ENCODE assay signal across 8 cellular contexts in the genomic region with DNA sequence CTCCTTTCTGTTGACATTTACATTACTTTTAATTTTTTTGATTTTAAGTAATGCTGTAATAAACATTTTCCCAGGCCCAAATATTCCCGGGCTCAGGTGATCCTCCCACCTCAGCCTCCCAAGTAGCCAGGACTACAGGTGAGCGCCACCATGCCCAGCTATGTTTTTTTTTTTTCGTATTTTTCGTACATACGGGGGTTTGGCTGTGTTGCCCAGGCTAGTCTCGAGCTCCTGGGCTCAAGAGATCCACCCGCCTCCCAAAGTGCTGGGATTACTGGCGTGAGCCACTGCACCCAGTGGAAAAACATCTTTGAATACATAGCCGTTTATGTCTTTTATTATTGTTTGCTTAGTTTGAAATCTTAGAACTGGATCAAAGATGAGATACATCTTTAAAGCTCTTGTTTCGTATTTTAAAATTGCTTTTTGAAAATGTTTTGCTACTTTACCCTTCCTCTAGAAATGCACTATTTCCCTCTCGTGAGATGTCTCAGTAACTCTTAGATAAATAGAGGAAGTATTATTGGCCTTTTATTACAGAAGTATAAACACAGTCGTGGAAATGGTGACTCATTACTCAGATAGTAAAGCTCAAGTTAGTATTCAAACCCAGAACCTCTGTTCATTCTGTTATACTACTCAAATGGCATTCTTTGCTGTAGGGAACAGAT. TPM values are rescaled to one million over a fixed set of nuclear protein-coding genes. Genes with fewer than 3 reads are reported as not detected.
DNase-seq lines count a peak whose midpoint lies in the region; ATAC-seq and TF ChIP-seq lines count a peak whose summit lies in the region.

No MANE protein-coding gene starts in this region.

- POLR2A ChIA-PET in PC-3 (lab: Charles Lee; ENCODE audit: unreplicated experiment), result interaction anchor here (0.5 to 1.2 kb wide), 7 partner anchors 25 to 608 kb away, joined by 3 to 9 read pairs (median 5); no protein-coding TSS in a partner anchor

- H3K4me1 Mint-ChIP-seq in nephron, result peaks cover 28% of the 10 kb centered on the region

- intact Hi-C loops in Right ventricle myocardium inferior (cut with DNase I) (no loop called here), left ventricle myocardium superior (cut with micrococcal nuclease) (no loop called here), PC-3 (cut with micrococcal nuclease) (loop anchor here (1.0 to 10.0 kb wide), 6 partner anchors 25 to 589 kb away; a partner anchor contains a TSS), dorsolateral prefrontal cortex (cut with DNase I) (loop anchor here (5.0 to 10.0 kb wide), 2 partner anchors 604 to 607 kb away; a partner anchor contains a TSS)

- peaks cover 3% of the 10 kb centered on the region for H3F3A ChIP-seq in PC-3 (ENCODE audit: low read length, unreplicated experiment)

- H2AFZ ChIP-seq in PC-3 (ENCODE audit: low read length), result no peak overlapping the region

- H3K27me3 ChIP-seq in PC-3 (ENCODE audit: low read length) (no peaks in the 10 kb centered on the region), dorsolateral prefrontal cortex (no peaks in the 10 kb centered on the region)

- peak overlapping the region; percentile 78 for H3K27ac ChIP-seq in PC-3 (ENCODE audit: low read length)
- peak overlapping the region in 5 of 59 donors; percentile 4 to 32 (median 20) for H3K27ac ChIP-seq in dorsolateral prefrontal cortex

- H3K4me3 Mint-ChIP-seq in nephron, result peak overlapping the region; percentile 79 to 85 (median 83)

- H3K9me2 ChIP-seq in PC-3 (replicated peaks; ENCODE audit: low read length), result no peaks in the 10 kb centered on the region

- peaks cover 34% of the 10 kb centered on the region for H3K4me1 ChIP-seq in PC-3 (ENCODE audit: insufficient read depth, low read length)

- TF ChIP-seq CTCF in PC-3 (conservative IDR thresholded peaks at IDR 0.05; ENCODE audit: low read depth, low read length) (no peak), dorsolateral prefrontal cortex (IDR thresholded peaks at IDR 0.05 in 54 of 56, conservative IDR thresholded peaks at IDR 0.05 in 2 of 56; ENCODE audit: low read depth in 1 of 56, partially characterized antibody in 56 of 56) (no peak), nephron (IDR thresholded peaks at IDR 0.05; ENCODE audit: unreplicated experiment in 3 of 3) (no peak)

- ATAC-seq in Right ventricle myocardium inferior (no peak), left ventricle myocardium superior (no peak), PC-3 (peak; percentile 42), HG02870 (IDR thresholded peaks at IDR 0.05; ENCODE audit: unreplicated experiment) (no peak), GM19455 (IDR thresholded peaks at IDR 0.05; ENCODE audit: unreplicated experiment) (no peak)

- H3K79me2 ChIP-seq in PC-3 (ENCODE audit: low read length), result peaks cover 71% of the 10 kb centered on the region

- peak overlapping the region; percentile 85 to 88 (median 87) for H3K27ac Mint-ChIP-seq in nephron

- H3K9ac ChIP-seq in PC-3 (ENCODE audit: low read length), result peak overlapping the region; percentile 88

- H3K9me3 Mint-ChIP-seq in nephron, result no peaks in the 10 kb centered on the region

- H4K20me1 ChIP-seq in PC-3 (ENCODE audit: low read length), result peaks cover 37% of the 10 kb centered on the region

- peak overlapping the region; percentile 92 for H3K4me2 ChIP-seq in PC-3 (ENCODE audit: low read length)

- peaks cover 19% of the 10 kb centered on the region for H3K36me3 Mint-ChIP-seq in nephron (ENCODE audit: low read depth)

- BruUV-seq in PC-3 (replicated peaks; lab: Mats Ljungman, UMichigan), result no TSS peak

- DNase-seq in Right ventricle myocardium inferior (ENCODE audit: missing footprints), result peak; percentile 37
- DNase-seq in left ventricle myocardium superior, result no peak
- peak; percentile 89 for DNase-seq in PC-3
- no peak for DNase-seq in dorsolateral prefrontal cortex
- DNase-seq in stimulated activated naive CD4-positive, alpha-beta T cell (lab: John Stamatoyannopoulos, UW), result no peak

- H3K27me3 Mint-ChIP-seq in nephron (ENCODE audit: low read depth), result peaks cover 7% of the 10 kb centered on the region

- CTCF ChIA-PET in PC-3 (lab: Charles Lee), result interaction anchor here (0.6 to 1.2 kb wide), 2 partner anchors 21 to 84 kb away, joined by 3 to 4 read pairs; no protein-coding TSS in a partner anchor

- H3K9me3 ChIP-seq in PC-3 (ENCODE audit: low read length), result no peaks in the 10 kb centered on the region

- H3K4me3 ChIP-seq in PC-3 (ENCODE audit: low read length) (peak overlapping the region; percentile 87), dorsolateral prefrontal cortex (peak overlapping the region in 47 of 59 donors; percentile 5 to 100 (median 94))

- H3K36me3 ChIP-seq in PC-3 (ENCODE audit: low read depth, low read length), result no peaks in the 10 kb centered on the region

RNA-seq across cellular contexts. Expression of a gene that starts 2.4 kb away (rescaled TPM):
- total RNA-seq in Right ventricle myocardium inferior, result 25.2 TPM
- total RNA-seq in left ventricle myocardium superior, result 32.2 TPM
- 42.0 and 61.0 TPM in 2 replicates for total RNA-seq in PC-3 (2014; rRNA removed)
- total RNA-seq in dorsolateral prefrontal cortex, result 10 to 100 TPM; 43.9 to 86.1 (median 62.2) TPM

Comparison
In these comparisons a context has a peak if more than half of its experiments do, and no peak if none do; other contexts are left out.
1. DNase-seq: peak in Right ventricle myocardium inferior (single experiment) and PC-3 (single experiment); none in left ventricle myocardium superior (single experiment), dorsolateral prefrontal cortex (0 of 10) and stimulated activated naive CD4-positive, alpha-beta T cell (0 of 6).
2. intact Hi-C loops: an anchor here in PC-3 (1.0 to 10.0 kb wide) and dorsolateral prefrontal cortex (5.0 to 10.0 kb wide); none called in Right ventricle myocardium inferior and left ventricle myocardium superior.